In the genomic region with DNA sequence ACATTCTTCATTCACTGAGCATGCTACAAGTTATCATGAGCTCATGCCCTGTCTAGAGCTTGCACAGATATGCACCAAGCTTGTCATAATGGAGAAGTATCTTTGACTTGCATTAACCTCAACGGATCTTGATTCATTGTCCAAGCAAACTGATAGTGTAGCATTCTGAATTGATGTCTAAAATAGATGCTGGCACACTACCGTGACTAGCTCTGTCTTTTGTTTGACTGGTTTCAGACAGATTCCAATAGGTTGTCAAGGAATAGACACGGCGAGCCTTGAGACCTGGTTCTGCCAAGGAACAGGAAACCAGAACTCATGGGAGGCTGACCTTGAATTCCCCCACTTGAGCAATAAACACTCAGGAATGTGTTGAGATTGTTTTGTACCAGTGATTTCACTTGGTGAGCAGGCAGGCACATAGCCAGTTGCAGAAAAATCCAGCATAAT, we compare ENCODE assay signal across 15 cellular contexts.
DNase-seq lines count a peak whose midpoint lies in the region; ATAC-seq and TF ChIP-seq lines count a peak whose summit lies in the region.
"Had no signal": no experiment of that assay in that cellular context is flagged by ENCODE, and none has a peak within 500 bp of the region (broad histone marks: within the 10 kb centered on the region; RNA-seq: fewer than 3 reads in every experiment).

No MANE protein-coding gene starts in this region.

- DNase-seq in Daoy (ENCODE audit: low read depth) (peak; percentile 16), astrocyte of the hippocampus (ENCODE audit: low read depth, low spot score) (peak; percentile 93), heart right ventricle (peak in 1 of 2 donors; percentile 8), SIG-M5 treated with dmso at 0.1 percent for 504 hours (lab: John Stamatoyannopoulos, UW; ENCODE audit: unreplicated experiment) (no peak), cerebellar cortex (ENCODE audit: low spot score) (no peak), Calu3 (no peak)
- DNase-seq: activated B cell treated with CpG ODN at 0.5 μM for 24 hours; activated naive CD4-positive, alpha-beta T cell; CD4-positive, alpha-beta T cell; head of caudate nucleus; NCI-H1417 treated with DMSO at 0.1 percent for 48 hours; nephron progenitor cell; Peyer's patch had no signal

- H3K4me1 ChIP-seq in heart right ventricle = peaks cover 0 to 20% (median 10%) of the 10 kb centered on the region in 9 donors
- H3K4me1 ChIP-seq in rectal smooth muscle tissue (ENCODE audit: control insufficient read depth, insufficient read depth, low read length) = peaks cover 8% of the 10 kb centered on the region
- H3K4me1 ChIP-seq: Peyer's patch had no signal

- intact Hi-C loops in heart right ventricle (cut with DNase I) (no loop called here), Calu3 (cut with micrococcal nuclease; ENCODE audit: unreplicated experiment) (no loop called here)

- no peak overlapping the region for H3K27ac Mint-ChIP-seq in Calu3 (ENCODE audit: unreplicated experiment)
- H3K27ac Mint-ChIP-seq: activated B cell treated with CpG ODN at 0.5 μM for 24 hours; CD4-positive, alpha-beta T cell; nephron progenitor cell had no signal

- H3K27me3 ChIP-seq in heart right ventricle = no peaks in the 10 kb centered on the region
- no peaks in the 10 kb centered on the region for H3K27me3 ChIP-seq in rectal smooth muscle tissue (ENCODE audit: control insufficient read depth, insufficient read depth, low read length)
- H3K27me3 ChIP-seq: Peyer's patch had no signal

- no peak overlapping the region for H3K4me3 Mint-ChIP-seq in Calu3 (ENCODE audit: low read depth, unreplicated experiment)
- H3K4me3 Mint-ChIP-seq: activated B cell treated with CpG ODN at 0.5 μM for 24 hours; CD4-positive, alpha-beta T cell; nephron progenitor cell had no signal

- no peaks in the 10 kb centered on the region for H3K36me3 ChIP-seq in heart right ventricle
- H3K36me3 ChIP-seq in rectal smooth muscle tissue (ENCODE audit: control insufficient read depth, insufficient read depth, low read length) = no peaks in the 10 kb centered on the region
- H3K36me3 ChIP-seq: Peyer's patch had no signal

- WGBS in heart right ventricle, 2 donors = 19 to 26% methylated on average over 4 of the region's 4 CpGs

- no peaks in the 10 kb centered on the region for H3K27me3 Mint-ChIP-seq in Calu3 (ENCODE audit: unreplicated experiment)
- H3K27me3 Mint-ChIP-seq: activated B cell treated with CpG ODN at 0.5 μM for 24 hours had no signal

- peak overlapping the region in 9 of 10 donors; percentile 5 to 61 (median 44) for H3K27ac ChIP-seq in heart right ventricle
- H3K27ac ChIP-seq in rectal smooth muscle tissue (ENCODE audit: low read depth, low read length) = peak overlapping the region; percentile 9

- BruUV-seq in Calu3 (replicated peaks; lab: Mats Ljungman, UMichigan) = no TSS peak

- no peaks in the 10 kb centered on the region for H3K4me1 Mint-ChIP-seq in Calu3 (ENCODE audit: low read depth, unreplicated experiment)
- H3K4me1 Mint-ChIP-seq: activated B cell treated with CpG ODN at 0.5 μM for 24 hours, nephron progenitor cell had no signal

- TF ChIP-seq CTCF in heart right ventricle (IDR thresholded peaks at IDR 0.05) = no peak
- TF ChIP-seq CTCF in Calu3 (IDR thresholded peaks at IDR 0.05; ENCODE audit: unreplicated experiment) = no peak

- peak; percentile 47 to 90 (median 82) for ATAC-seq in heart right ventricle
- no peak for ATAC-seq in HG03280 (IDR thresholded peaks at IDR 0.05; ENCODE audit: unreplicated experiment)

- H3K4me3 ChIP-seq in heart right ventricle (no peak overlapping the region), rectal smooth muscle tissue (ENCODE audit: low read length) (no peak overlapping the region)
- H3K4me3 ChIP-seq: Peyer's patch had no signal

- H3K9ac ChIP-seq in rectal smooth muscle tissue (ENCODE audit: low read length) = no peak overlapping the region

- H3K9me3 Mint-ChIP-seq in Calu3 (ENCODE audit: low read depth, unreplicated experiment) = no peaks in the 10 kb centered on the region
- H3K9me3 Mint-ChIP-seq: activated B cell treated with CpG ODN at 0.5 μM for 24 hours; CD4-positive, alpha-beta T cell; nephron progenitor cell had no signal

- CTCF ChIA-PET in Calu3 (lab: Charles Lee) = no interaction called here

- no peaks in the 10 kb centered on the region for H3K36me3 Mint-ChIP-seq in Calu3 (ENCODE audit: insufficient read depth, unreplicated experiment)

- peaks cover 0 to under 1% (median 0%) of the 10 kb centered on the region in 11 donors for H3K9me3 ChIP-seq in heart right ventricle
- H3K9me3 ChIP-seq: Peyer's patch had no signal

Comparison
In these comparisons a context has a peak if more than half of its experiments do, and no peak if none do; other contexts are left out.
1. DNase-seq: peak in Daoy (single experiment) and astrocyte of the hippocampus (single experiment); none in SIG-M5 treated with dmso at 0.1 percent for 504 hours (single experiment), cerebellar cortex (single experiment) and Calu3 (single experiment).